In genomic region chr12:4645023-4645422, GRCh38 we compare ENCODE assay signal across 14 cellular contexts. TPM values are rescaled to one million over a fixed set of nuclear protein-coding genes. Genes with fewer than 3 reads are reported as not detected.
A peak's percentile ranks its signal among the peaks of the same experiment; 100 is the strongest.
DNase-seq lines count a peak whose midpoint lies in the region; ATAC-seq, FAIRE-seq and TF ChIP-seq lines count a peak whose summit lies in the region.
"Had no signal": no experiment of that assay in that cellular context is flagged by ENCODE, and none has a peak within 500 bp of the region (broad histone marks: within the 10 kb centered on the region; RNA-seq: fewer than 3 reads in every experiment).

No MANE protein-coding gene starts in this region.

- WGBS in H1 (ENCODE audit: extremely low coverage in 1 of 2, insufficient coverage in 1 of 2, insufficient read length in 1 of 2, insufficient replicate concordance in 2 of 2, low coverage in 1 of 2, low lambda C conversion rate in 2 of 2, missing lambda C conversion rate in 1 of 2), 2 experiments, result 100% methylated on average over 1 of the region's 1 CpG; no CpG with 5 or more reads in 1 of the 2 experiments
- no CpG with 5 or more reads among the region's 1 CpG for WGBS in mesendoderm (ENCODE audit: extremely low coverage, insufficient coverage, low lambda C conversion rate)

- H3K36me3 ChIP-seq in H1 (ENCODE audit: control insufficient read depth in 2 of 4, insufficient read depth in 4 of 4, low read length in 3 of 4), result no peaks in the 10 kb centered on the region
- H3K36me3 ChIP-seq in mesendoderm (ENCODE audit: control insufficient read depth, insufficient read depth, low read length), result no peaks in the 10 kb centered on the region
- H3K36me3 ChIP-seq: BLaER1 had no signal

- no peak for TF ChIP-seq EP300 in H1 (IDR thresholded peaks at IDR 0.05; ENCODE audit: borderline replicate concordance in 1 of 2, low read depth in 2 of 2, low read length in 2 of 2)

- H3K27ac ChIP-seq in H1 (ENCODE audit: low read depth, low read length) (no peak overlapping the region), mesendoderm (ENCODE audit: low read depth, low read length) (no peak overlapping the region)
- H3K27ac ChIP-seq: BLaER1 had no signal

- H4K20me1 ChIP-seq in H1 (replicated peaks in 1 of 2; ENCODE audit: control insufficient read depth in 1 of 2, insufficient read depth in 2 of 2, low read length in 2 of 2), result no peaks in the 10 kb centered on the region
- H4K20me1 ChIP-seq: BLaER1 had no signal

- CTCF ChIA-PET in H1 (lab: Charles Lee; ENCODE audit: partially characterized antibody), result interaction anchor here (0.6 to 1.2 kb wide), 3 partner anchors 118 to 263 kb away, joined by 3 to 4 read pairs (median 4); no protein-coding TSS in a partner anchor

- no peak overlapping the region for H4K91ac ChIP-seq in H1 (replicated peaks; ENCODE audit: insufficient read length, low read length)

- H2BK20ac ChIP-seq in H1 (ENCODE audit: low read length), result no peak overlapping the region

- H3K27ac Mint-ChIP-seq in stimulated activated naive B cell treated with anti-CD40 and anti-IgM and Interleukin-4, amounts not matched to agents 10 μg/mL and 1 μg/mL and 100 μg/mL, for 72 hours, result peak overlapping the region; percentile 20

- no peak overlapping the region for H3K4me2 ChIP-seq in H1 (ENCODE audit: insufficient read depth in 1 of 2, low read depth in 2 of 2, low read length in 2 of 2)
- no peak overlapping the region for H3K4me2 ChIP-seq in mesendoderm (ENCODE audit: low read length)
- H3K4me2 ChIP-seq: BLaER1 had no signal

- H3K4me1 Mint-ChIP-seq in stimulated activated naive B cell treated with anti-CD40 and anti-IgM and Interleukin-4, amounts not matched to agents 10 μg/mL and 1 μg/mL and 100 μg/mL, for 72 hours, result peaks cover 12 to 24% of the 10 kb centered on the region in 2 donors

- H3K4me3 Mint-ChIP-seq in stimulated activated naive B cell treated with anti-CD40 and anti-IgM and Interleukin-4, amounts not matched to agents 10 μg/mL and 1 μg/mL and 100 μg/mL, for 72 hours, result no peak overlapping the region

- H3K4ac ChIP-seq in H1 (replicated peaks; ENCODE audit: insufficient read length, low read depth, low read length) (no peak overlapping the region), mesendoderm (ENCODE audit: low read depth, low read length) (no peak overlapping the region)

- no peak overlapping the region for H2BK5ac ChIP-seq in H1 (ENCODE audit: low read depth, low read length)
- no peak overlapping the region for H2BK5ac ChIP-seq in mesendoderm (ENCODE audit: low read length)

- no peak overlapping the region for H2AFZ ChIP-seq in H1 (ENCODE audit: low read length)

- H2BK15ac ChIP-seq in H1 (ENCODE audit: low read length), result no peak overlapping the region
- H2BK15ac ChIP-seq in mesendoderm (replicated peaks; ENCODE audit: low read depth), result no peak overlapping the region

- TF ChIP-seq RAD21 in H1 (IDR thresholded peaks at IDR 0.05 in 1 of 2, conservative IDR thresholded peaks at IDR 0.05 in 1 of 2; ENCODE audit: low read depth in 2 of 2, low read length in 2 of 2), result no peak

- peak; percentile 7 for FAIRE-seq in H1 (lab: Jason Lieb, UNC)
- FAIRE-seq: GM12878 had no signal

- H3K9ac ChIP-seq in H1 (replicated peaks in 1 of 4; ENCODE audit: extremely low read depth in 1 of 4, low read depth in 3 of 4, low read length in 3 of 4) (no peak overlapping the region), mesendoderm (ENCODE audit: low read length) (no peak overlapping the region)
- H3K9ac ChIP-seq: BLaER1 had no signal

- 0 out of 2 replicates have a peak, but pooled peaks cover 1% of the 10 kb centered on the region for H3K23me2 ChIP-seq in H1 (ENCODE audit: low read depth, low read length)

- H4K5ac ChIP-seq in H1 (ENCODE audit: insufficient read length, low read depth, low read length), result no peak overlapping the region
- no peak overlapping the region for H4K5ac ChIP-seq in mesendoderm (ENCODE audit: low read length)

- no peak overlapping the region for H3K14ac ChIP-seq in H1 (ENCODE audit: insufficient read length)

- no peak overlapping the region for H2AK5ac ChIP-seq in H1 (ENCODE audit: low read depth, low read length)
- H2AK5ac ChIP-seq in mesendoderm (ENCODE audit: low read length), result no peak overlapping the region

- no peaks in the 10 kb centered on the region for H3K27me3 ChIP-seq in H1 (replicated peaks in 1 of 4; ENCODE audit: control insufficient read depth in 3 of 4, extremely low read depth in 1 of 4, insufficient read depth in 3 of 4, low read length in 3 of 4)
- no peaks in the 10 kb centered on the region for H3K27me3 ChIP-seq in mesendoderm (ENCODE audit: insufficient read depth, low read length, poor library complexity)
- H3K27me3 ChIP-seq: BLaER1 had no signal

- H3K4me1 ChIP-seq in H1 (replicated peaks in 1 of 4; ENCODE audit: control insufficient read depth in 3 of 4, insufficient read depth in 4 of 4, low read length in 3 of 4), result 0 out of 7 replicates have a peak, but pooled peaks cover 0 to 3% (median under 1%) of the 10 kb centered on the region in 4 experiments
- peaks cover 4% of the 10 kb centered on the region for H3K4me1 ChIP-seq in mesendoderm (ENCODE audit: control insufficient read depth, low read depth, low read length)

- H3K4me3 ChIP-seq in H1 (ENCODE audit: extremely low read depth in 1 of 4, insufficient read depth in 2 of 4, low read depth in 3 of 4, low read length in 4 of 4), result no peak overlapping the region
- H3K4me3 ChIP-seq in mesendoderm (ENCODE audit: low read length), result no peak overlapping the region
- H3K4me3 ChIP-seq: BLaER1, GM12878 had no signal

- POLR2A ChIA-PET in H1 (lab: Charles Lee; ENCODE audit: partially characterized antibody), result interaction anchor here (0.7 to 1.1 kb wide), 3 partner anchors 14 to 1696 kb away, joined by 3 to 4 read pairs (median 3); no protein-coding TSS in a partner anchor

- H3K23ac ChIP-seq in H1 (ENCODE audit: insufficient read length), result no peak overlapping the region
- no peak overlapping the region for H3K23ac ChIP-seq in mesendoderm (ENCODE audit: low read length)

- H3K79me2 ChIP-seq in H1 (ENCODE audit: control insufficient read depth in 1 of 2, insufficient read depth in 2 of 2, low read length in 2 of 2), result peaks cover 0 to 9% of the 10 kb centered on the region in 2 experiments; a peak in 3 of 4 replicates
- peaks cover 3% of the 10 kb centered on the region for H3K79me2 ChIP-seq in mesendoderm (ENCODE audit: control insufficient read depth, insufficient read depth, low read length)

- H3K9me3 Mint-ChIP-seq in stimulated activated naive B cell treated with anti-CD40 and anti-IgM and Interleukin-4, amounts not matched to agents 10 μg/mL and 1 μg/mL and 100 μg/mL, for 72 hours, result no peaks in the 10 kb centered on the region

- peak; percentile 5 for DNase-seq in NCI-H748 (lab: John Stamatoyannopoulos, UW; ENCODE audit: unreplicated experiment)
- DNase-seq in NCI-H748 treated with DMSO at 0.1 percent for 48 hours (lab: John Stamatoyannopoulos, UW), result no peak
- DNase-seq in H1 (ENCODE audit: low read depth in 1 of 2, low spot score in 2 of 2), result no peak
- DNase-seq in mesendoderm, result peak; percentile 43
- no peak for DNase-seq in stimulated activated naive B cell treated with anti-CD40 and anti-IgM and Interleukin-4, amounts not matched to agents 10 μg/mL and 1 μg/mL and 100 μg/mL, for 72 hours
- no peak for DNase-seq in NCI-H524 treated with DMSO at 0.1 percent for 48 hours (lab: John Stamatoyannopoulos, UW)
- DNase-seq in SKM-1 treated with dmso at 0.1 percent for 144 hours (lab: John Stamatoyannopoulos, UW; ENCODE audit: unreplicated experiment), result no peak
- DNase-seq: 8988T, AML-193, DMS79, HCEC 1CT had no signal

- no peak overlapping the region for H2BK120ac ChIP-seq in H1 (replicated peaks; ENCODE audit: low read depth, low read length)
- H2BK120ac ChIP-seq in mesendoderm (ENCODE audit: low read depth, low read length), result no peak overlapping the region

- no peak overlapping the region for H2BK12ac ChIP-seq in H1 (ENCODE audit: low read depth, low read length)

- H3K36me3 Mint-ChIP-seq in stimulated activated naive B cell treated with anti-CD40 and anti-IgM and Interleukin-4, amounts not matched to agents 10 μg/mL and 1 μg/mL and 100 μg/mL, for 72 hours, result peaks cover 0 to 2% of the 10 kb centered on the region in 2 donors

- ATAC-seq in stimulated activated naive B cell treated with anti-CD40 and anti-IgM and Interleukin-4, amounts not matched to agents 10 μg/mL and 1 μg/mL and 100 μg/mL, for 72 hours (replicated peaks), result no peak
- no peak for ATAC-seq in GM21526 (IDR thresholded peaks at IDR 0.05; ENCODE audit: low FRiP score, unreplicated experiment)
- ATAC-seq: GM12878 had no signal

- H3K56ac ChIP-seq in H1 (replicated peaks; ENCODE audit: insufficient read length, low read depth, low read length) (no peak overlapping the region), mesendoderm (ENCODE audit: low read length) (no peak overlapping the region)

- peaks cover 0 to 5% of the 10 kb centered on the region in 2 donors for H3K27me3 Mint-ChIP-seq in stimulated activated naive B cell treated with anti-CD40 and anti-IgM and Interleukin-4, amounts not matched to agents 10 μg/mL and 1 μg/mL and 100 μg/mL, for 72 hours

- TF ChIP-seq POLR2A in H1 (IDR thresholded peaks at IDR 0.05; ENCODE audit: control extremely low read depth in 1 of 2, low read depth in 2 of 2, low read length in 2 of 2), result no peak

- H4K8ac ChIP-seq in H1 (ENCODE audit: extremely low read depth, insufficient read depth, low read length) (no peak overlapping the region), mesendoderm (ENCODE audit: low read depth, low read length) (no peak overlapping the region)

- TF ChIP-seq CTCF in H1 (IDR thresholded peaks at IDR 0.05; ENCODE audit: control extremely low read depth in 1 of 3, insufficient read depth in 1 of 3, low read depth in 1 of 3, low read length in 3 of 3), result no peak

- no peaks in the 10 kb centered on the region for H3K9me3 ChIP-seq in H1 (ENCODE audit: insufficient read depth in 2 of 2, low read depth in 1 of 2, low read length in 1 of 2)
- H3K9me3 ChIP-seq: BLaER1 had no signal

- no peaks in the 10 kb centered on the region for H3K79me1 ChIP-seq in H1 (ENCODE audit: low read depth, low read length)
- no peaks in the 10 kb centered on the region for H3K79me1 ChIP-seq in mesendoderm (ENCODE audit: low read length)

- H3K18ac ChIP-seq in H1 (ENCODE audit: extremely low read depth, low read length) (no peak overlapping the region), mesendoderm (ENCODE audit: low read length) (no peak overlapping the region)

RNA-seq across cellular contexts. Expression of gene AKAP3, which starts 3.8 kb away (rescaled TPM):
- total RNA-seq in H1 (2021; fragmentation: NEBNext Ultra II Directional; extraction: Animal tissue kit (Norgen Biotek cat#: 25700)), result 1.0 and 1.3 TPM in 2 replicates
- polyA plus RNA-seq in H1 (2011; rRNA removed), result 0.54 and 0.63 TPM in 2 replicates
- polyA plus RNA-seq in H1 (2011; cell fraction: cytosol; rRNA removed), result 1.1 TPM
- 1.5 TPM for polyA plus RNA-seq in H1 (2011; cell fraction: nucleus; rRNA removed)
- polyA plus RNA-seq in H1 (2012, experiment 1 of 2), result 0.26 to 0.97 TPM (median 0.60 TPM) in 4 replicates
- 0.04 TPM for polyA plus RNA-seq in H1 (2012, experiment 2 of 2)
- 0.87 TPM for polyA plus RNA-seq in H1 (2013, experiment 1 of 2)
- 0.39 TPM for polyA plus RNA-seq in H1 (2013, experiment 2 of 2)
- 1.5 and 1.8 TPM in 2 replicates for polyA minus RNA-seq in H1 (2011; rRNA and poly(A)+ RNA removed)
- 2.0 TPM for polyA minus RNA-seq in H1 (2011; cell fraction: cytosol; rRNA and poly(A)+ RNA removed)
- 1.6 TPM for polyA minus RNA-seq in H1 (2011; cell fraction: nucleus; rRNA and poly(A)+ RNA removed)
- 0.56 TPM for polyA plus RNA-seq in mesendoderm (2013, experiment 1 of 2)
- polyA plus RNA-seq in mesendoderm (2013, experiment 2 of 2), result 0.66 TPM

RNA-seq across cellular contexts. Expression of gene NDUFA9, which starts 3.9 kb away (rescaled TPM):
- total RNA-seq in H1 (2021; fragmentation: NEBNext Ultra II Directional; extraction: Animal tissue kit (Norgen Biotek cat#: 25700)), result 67.0 and 67.3 TPM in 2 replicates
- 41.1 and 50.2 TPM in 2 replicates for polyA plus RNA-seq in H1 (2011; rRNA removed)
- 48.4 TPM for polyA plus RNA-seq in H1 (2011; cell fraction: cytosol; rRNA removed)
- 73.3 TPM for polyA plus RNA-seq in H1 (2011; cell fraction: nucleus; rRNA removed)
- polyA plus RNA-seq in H1 (2012, experiment 1 of 2), result 82.4 to 110 TPM (median 104 TPM) in 4 replicates
- polyA plus RNA-seq in H1 (2012, experiment 2 of 2), result 10.9 TPM
- 44.4 TPM for polyA plus RNA-seq in H1 (2013, experiment 1 of 2)
- polyA plus RNA-seq in H1 (2013, experiment 2 of 2), result 55.1 TPM
- 145 and 201 TPM in 2 replicates for polyA minus RNA-seq in H1 (2011; rRNA and poly(A)+ RNA removed)
- 64.8 TPM for polyA minus RNA-seq in H1 (2011; cell fraction: cytosol; rRNA and poly(A)+ RNA removed)
- 91.1 TPM for polyA minus RNA-seq in H1 (2011; cell fraction: nucleus; rRNA and poly(A)+ RNA removed)
- polyA plus RNA-seq in mesendoderm (2013, experiment 1 of 2), result 61.8 TPM
- polyA plus RNA-seq in mesendoderm (2013, experiment 2 of 2), result 61.6 TPM

Comparison
In these comparisons a context has a peak if more than half of its experiments do, and no peak if none do; other contexts are left out.
1. DNase-seq: peak in NCI-H748 (single experiment) and mesendoderm (single experiment); none in NCI-H748 treated with DMSO at 0.1 percent for 48 hours (single experiment), H1 (0 of 2), stimulated activated naive B cell treated with anti-CD40 and anti-IgM and Interleukin-4, amounts not matched to agents 10 μg/mL and 1 μg/mL and 100 μg/mL, for 72 hours (single experiment), NCI-H524 treated with DMSO at 0.1 percent for 48 hours (single experiment) and SKM-1 treated with dmso at 0.1 percent for 144 hours (single experiment).